11 cellular contexts compared by ENCODE assay signal in genomic region chr2:239297142-239298125, GRCh38.
DNase-seq lines count a peak whose midpoint lies in the region; ATAC-seq and TF ChIP-seq lines count a peak whose summit lies in the region.
"Had no signal": no experiment of that assay in that cellular context is flagged by ENCODE, and none has a peak within 500 bp of the region (broad histone marks: within the 10 kb centered on the region; RNA-seq: fewer than 3 reads in every experiment).

No MANE protein-coding gene starts in this region.

- intact Hi-C loops in CD14-positive monocyte (cut with micrococcal nuclease), result no loop called here

- 94 to 95% methylated on average over 16 to 22 of the region's 22 CpGs for WGBS in endodermal cell (ENCODE audit: insufficient coverage in 1 of 2, insufficient read length in 1 of 2), 2 experiments

- TF ChIP-seq POLR2A in Peyer's patch (IDR thresholded peaks at IDR 0.05), result no peak

- H3K27me3 ChIP-seq in Peyer's patch, result no peaks in the 10 kb centered on the region
- H3K27me3 ChIP-seq in endodermal cell (ENCODE audit: control insufficient read depth, insufficient read depth, low read length, poor library complexity, severe bottlenecking), result no peaks in the 10 kb centered on the region

- DNase-seq in CD14-positive monocyte (ENCODE audit: low spot score) (peak; percentile 35), Peyer's patch (peak in 2 of 3 donors; percentile 44 to 47), endodermal cell (peak; percentile 47), hypothalamus (lab: John Stamatoyannopoulos, UW) (no peak), HK-2 (ENCODE audit: unreplicated experiment) (no peak), RPMI8226 (no peak)
- DNase-seq: caudate nucleus, NCI-H2171 treated with DMSO at 0.1 percent for 48 hours had no signal

- H3K4me3 Mint-ChIP-seq in CD14-positive monocyte, result no peak overlapping the region
- no peak overlapping the region for H3K4me3 Mint-ChIP-seq in endodermal cell
- H3K4me3 Mint-ChIP-seq in nephron, result no peak overlapping the region

- H3K36me3 Mint-ChIP-seq in CD14-positive monocyte (peaks cover 20% of the 10 kb centered on the region in 2 donors), endodermal cell (ENCODE audit: low read depth) (no peaks in the 10 kb centered on the region), nephron (ENCODE audit: low read depth) (no peaks in the 10 kb centered on the region)

- TF ChIP-seq CTCF in CD14-positive monocyte (IDR thresholded peaks at IDR 0.05) (no peak), Peyer's patch (IDR thresholded peaks at IDR 0.05) (no peak), endodermal cell (conservative IDR thresholded peaks at IDR 0.05) (no peak), nephron (IDR thresholded peaks at IDR 0.05; ENCODE audit: unreplicated experiment in 3 of 3) (no peak)

- H3K27ac ChIP-seq in Peyer's patch, result peak overlapping the region in 3 of 4 donors; percentile 42 to 58 (median 47)
- H3K27ac ChIP-seq in endodermal cell (ENCODE audit: low read depth, low read length), result no peak overlapping the region
- H3K27ac ChIP-seq: thoracic aorta had no signal

- no peak overlapping the region for H3K4me3 ChIP-seq in Peyer's patch
- H3K4me3 ChIP-seq in endodermal cell (ENCODE audit: low read length), result no peak overlapping the region

- H3K27ac Mint-ChIP-seq in CD14-positive monocyte, result peak overlapping the region in 2 of 7 donors; percentile 60 to 73
- no peak overlapping the region for H3K27ac Mint-ChIP-seq in endodermal cell
- peak overlapping the region; percentile 42 to 80 (median 47) for H3K27ac Mint-ChIP-seq in nephron

- ATAC-seq in HG02840 (IDR thresholded peaks at IDR 0.05; ENCODE audit: low FRiP score, unreplicated experiment), result no peak

- H3K4me1 ChIP-seq in Peyer's patch, result peaks cover 0 to 79% (median 8%) of the 10 kb centered on the region in 4 donors
- peaks cover 11% of the 10 kb centered on the region for H3K4me1 ChIP-seq in endodermal cell (ENCODE audit: control insufficient read depth, insufficient read depth, low read length)

- no peak overlapping the region for H3K9ac ChIP-seq in endodermal cell (ENCODE audit: extremely low read depth, low read length, poor library complexity, severe bottlenecking)

- peaks cover 25% of the 10 kb centered on the region for H3K4me1 Mint-ChIP-seq in CD14-positive monocyte
- H3K4me1 Mint-ChIP-seq in endodermal cell, result peaks cover 31% of the 10 kb centered on the region
- peaks cover 73% of the 10 kb centered on the region for H3K4me1 Mint-ChIP-seq in nephron

- H3K27me3 Mint-ChIP-seq in CD14-positive monocyte (ENCODE audit: low read depth in 3 of 3), result peaks cover 0 to 3% (median 0%) of the 10 kb centered on the region in 3 donors
- H3K27me3 Mint-ChIP-seq in endodermal cell (ENCODE audit: insufficient read depth), result no peaks in the 10 kb centered on the region
- H3K27me3 Mint-ChIP-seq in nephron (ENCODE audit: low read depth), result peaks cover 5% of the 10 kb centered on the region

- H3K9me3 Mint-ChIP-seq in CD14-positive monocyte (no peaks in the 10 kb centered on the region), endodermal cell (no peaks in the 10 kb centered on the region), nephron (no peaks in the 10 kb centered on the region)

- H3K36me3 ChIP-seq in Peyer's patch, result no peaks in the 10 kb centered on the region
- H3K36me3 ChIP-seq in endodermal cell (ENCODE audit: control insufficient read depth, insufficient read depth, low read length), result no peaks in the 10 kb centered on the region
- H3K36me3 ChIP-seq: thoracic aorta had no signal

- H3K9me3 ChIP-seq in Peyer's patch (no peaks in the 10 kb centered on the region), endodermal cell (ENCODE audit: control insufficient read depth, low read length) (no peaks in the 10 kb centered on the region)
- H3K9me3 ChIP-seq: thoracic aorta had no signal

Comparison
In these comparisons a context has a peak if more than half of its experiments do, and no peak if none do; other contexts are left out.
1. DNase-seq: peak in CD14-positive monocyte (single experiment), Peyer's patch (2 of 3) and endodermal cell (single experiment); none in hypothalamus (0 of 51), HK-2 (single experiment) and RPMI8226 (single experiment).